ENCODE assay signal across 8 cellular contexts in genomic region chr13:28718538-28719226, GRCh38.
A peak's percentile ranks its signal among the peaks of the same experiment; 100 is the strongest.
DNase-seq lines count a peak whose midpoint lies in the region; ATAC-seq, FAIRE-seq and TF ChIP-seq lines count a peak whose summit lies in the region.

Gene SLC46A3, minus strand, starts transcription at chr13:28718970. Its CDS starts 972 bp downstream, at chr13:28717998.

- H3K4me3 Mint-ChIP-seq in activated T-cell treated with anti-CD3 and anti-CD28 coated beads, Interleukin-2, amount 50 U/mL, for 24 hours: peak within 1 kb of the TSS; percentile 88

- TF ChIP-seq POLR2A in erythroblast (IDR thresholded peaks at IDR 0.05; ENCODE audit: low read length): peak; percentile 71

- peak; percentile 99 for ATAC-seq in GM21381 (IDR thresholded peaks at IDR 0.05; ENCODE audit: unreplicated experiment)

- H3K9me3 ChIP-seq in muscle layer of colon (ENCODE audit: low read length): no peaks in the 10 kb centered on the region

- no peaks in the 10 kb centered on the region for H3K27me3 ChIP-seq in muscle layer of colon (ENCODE audit: control insufficient read depth in 1 of 2, insufficient read depth in 2 of 2, low read length in 2 of 2)

- no peaks in the 10 kb centered on the region for H3K36me3 ChIP-seq in muscle layer of colon (ENCODE audit: insufficient read depth, low read length)

- no peak for TF ChIP-seq CTCF in D721Med (IDR thresholded peaks at IDR 0.05; ENCODE audit: insufficient read depth, missing control alignments)

- peak within 1 kb of the TSS; percentile 82 to 86 for H3K4me3 ChIP-seq in muscle layer of colon (ENCODE audit: low read depth in 1 of 2, low read length in 2 of 2)

- no peak for FAIRE-seq in D721Med (lab: Jason Lieb, UNC)

- H3K36me3 Mint-ChIP-seq in activated T-cell treated with anti-CD3 and anti-CD28 coated beads, Interleukin-2, amount 50 U/mL, for 24 hours (ENCODE audit: low read depth): peaks cover 19% of the 10 kb centered on the region

- peaks cover 24% of the 10 kb centered on the region for H3K4me1 ChIP-seq in muscle layer of colon (ENCODE audit: insufficient read depth, low read length)

- DNase-seq in D721Med (ENCODE audit: insufficient read length, low spot score): peak; percentile 87
- peak in 55 of 76 experiments; percentile 1 to 93 (median 64) for DNase-seq in HUDEP-2 (lab: John Stamatoyannopoulos, UW; ENCODE audit: unreplicated experiment in 76 of 76)
- DNase-seq in OCI-M1 (lab: John Stamatoyannopoulos, UW): peak; percentile 92
- peak; percentile 99 for DNase-seq in activated T-cell treated with anti-CD3 and anti-CD28 coated beads, Interleukin-2, amount 50 U/mL, for 24 hours
- DNase-seq in erythroblast (lab: John Stamatoyannopoulos, UW): peak; percentile 88 to 90
- DNase-seq in stimulated activated CD8-positive, alpha-beta memory T cell treated with anti-CD3 and anti-CD28 coated beads, Interleukin-7, amount 100 ng/mL, for 1 hour (ENCODE audit: low read depth in 2 of 2): peak; percentile 94 to 96

- H3K27me3 Mint-ChIP-seq in activated T-cell treated with anti-CD3 and anti-CD28 coated beads, Interleukin-2, amount 50 U/mL, for 24 hours: no peaks in the 10 kb centered on the region

- H3K9me3 Mint-ChIP-seq in activated T-cell treated with anti-CD3 and anti-CD28 coated beads, Interleukin-2, amount 50 U/mL, for 24 hours: no peaks in the 10 kb centered on the region

- H3K9ac ChIP-seq in muscle layer of colon (ENCODE audit: low read length): peak within 1 kb of the TSS; percentile 95

- peaks cover 41% of the 10 kb centered on the region for H3K4me1 Mint-ChIP-seq in activated T-cell treated with anti-CD3 and anti-CD28 coated beads, Interleukin-2, amount 50 U/mL, for 24 hours (ENCODE audit: low read depth)

- peak within 1 kb of the TSS; percentile 92 for H3K27ac Mint-ChIP-seq in activated T-cell treated with anti-CD3 and anti-CD28 coated beads, Interleukin-2, amount 50 U/mL, for 24 hours

- H3K27ac ChIP-seq in muscle layer of colon (ENCODE audit: low read depth, low read length): peak within 1 kb of the TSS; percentile 77

Comparison
In these comparisons a context has a peak if more than half of its experiments do, and no peak if none do; other contexts are left out.
1. Peak in every context shown above with its lines: DNase-seq, ATAC-seq, H3K4me3 ChIP-seq and H3K27ac ChIP-seq.